ENCODE assay signal across 8 cellular contexts in the genomic region with DNA sequence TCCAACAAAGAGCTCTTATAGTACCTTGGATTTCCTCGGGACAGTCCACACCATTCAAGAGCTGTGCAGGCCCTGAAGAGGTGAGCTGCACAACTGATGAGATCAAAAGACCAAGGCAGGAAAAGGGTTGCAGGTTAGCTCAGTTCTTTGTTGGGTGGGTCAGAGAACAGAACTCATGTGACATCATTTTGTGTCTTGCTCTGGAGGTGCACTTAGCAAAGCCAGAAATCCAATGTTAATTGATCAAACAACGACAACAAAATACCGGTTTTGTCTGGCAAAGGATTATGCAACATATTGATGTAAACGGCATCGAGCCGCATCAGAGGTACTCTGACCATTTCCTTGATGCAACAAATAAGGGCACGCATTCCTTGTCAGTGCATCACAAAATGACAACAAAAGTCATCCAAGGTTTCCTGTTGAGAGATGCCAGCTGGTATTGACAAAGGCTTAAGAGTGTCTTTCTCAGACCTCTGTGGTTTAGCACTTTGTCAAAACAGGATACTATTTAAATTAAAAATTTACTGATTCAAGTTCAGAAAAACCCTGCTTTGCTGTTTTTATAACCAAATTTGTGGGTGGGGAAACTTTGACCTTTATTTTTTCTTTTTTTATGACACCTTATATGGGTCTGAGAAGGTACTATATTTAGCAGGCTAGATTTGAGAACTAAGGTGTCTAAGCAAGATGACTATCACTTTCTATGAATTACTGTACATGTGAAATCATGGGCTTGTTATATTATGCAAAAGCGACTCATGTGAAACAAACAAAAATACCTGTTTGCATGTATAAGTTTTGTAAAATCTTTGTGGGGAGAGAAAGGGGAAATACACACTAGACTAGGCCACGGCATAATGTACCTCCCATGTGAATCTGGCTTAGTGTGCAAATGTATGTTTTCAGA.
DNase-seq lines count a peak whose midpoint lies in the region; ATAC-seq and TF ChIP-seq lines count a peak whose summit lies in the region.

No MANE protein-coding gene starts in this region.

- H3K9me3 ChIP-seq in mammary epithelial cell (replicated peaks; ENCODE audit: insufficient read depth, low read length) = no peaks in the 10 kb centered on the region

- intact Hi-C loops in mammary epithelial cell (cut with micrococcal nuclease) = no loop called here

- no peak overlapping the region for H3K4me3 ChIP-seq in mammary epithelial cell (replicated peaks in 1 of 3; ENCODE audit: insufficient read depth in 1 of 3, low read depth in 2 of 3, low read length in 3 of 3)

- WGBS in mammary epithelial cell (ENCODE audit: low coverage, missing lambda C conversion rate) = 97% methylated on average over 9 of the region's 9 CpGs

- TF ChIP-seq CTCF in mammary epithelial cell (conservative IDR thresholded peaks at IDR 0.05 in 1 of 2, IDR thresholded peaks at IDR 0.05 in 1 of 2; ENCODE audit: extremely low read depth in 1 of 2, insufficient read depth in 1 of 2, low read depth in 1 of 2, low read length in 2 of 2) = no peak

- in situ Hi-C loops in mammary epithelial cell (cut with MboI; ENCODE audit: low sequenced_read_pairs in 2 of 2) = no loop called here

- H3K27me3 ChIP-seq in mammary epithelial cell (ENCODE audit: insufficient read depth, low read length) = no peaks in the 10 kb centered on the region

- no peaks in the 10 kb centered on the region for H3K79me2 ChIP-seq in mammary epithelial cell (ENCODE audit: insufficient read depth, low read length)

- H2AFZ ChIP-seq in mammary epithelial cell (ENCODE audit: low read depth, low read length) = no peak overlapping the region

- H3K27ac ChIP-seq in mammary epithelial cell (ENCODE audit: insufficient read depth, low read depth, low read length) = no peak overlapping the region

- no peaks in the 10 kb centered on the region for H3K36me3 ChIP-seq in mammary epithelial cell (ENCODE audit: insufficient read depth, low read length)

- dilution Hi-C loops in mammary epithelial cell (cut with HindIII; ENCODE audit: low sequenced_read_pairs) = no loop called here

- H3K4me2 ChIP-seq in mammary epithelial cell (ENCODE audit: insufficient read depth, low read depth, low read length) = no peak overlapping the region

- ATAC-seq in GM21423 (IDR thresholded peaks at IDR 0.05; ENCODE audit: unreplicated experiment) (peak; percentile 89), HG03575 (IDR thresholded peaks at IDR 0.05; ENCODE audit: extremely low read depth, insufficient number of reproducible peaks, low FRiP score, unreplicated experiment) (peak; percentile 97)

- no peak overlapping the region for H3K9ac ChIP-seq in mammary epithelial cell (ENCODE audit: insufficient read depth, low read length)

- BruUV-seq in mammary epithelial cell (replicated peaks; lab: Mats Ljungman, UMichigan) = no TSS peak

- CTCF ChIA-PET in mammary epithelial cell (lab: Charles Lee; ENCODE audit: low non-redundant PET) = no interaction called here

- H4K20me1 ChIP-seq in mammary epithelial cell (ENCODE audit: insufficient read depth, low read length) = no peaks in the 10 kb centered on the region

- DNase-seq in ELR (ENCODE audit: low read depth) (peak; percentile 69), mammary epithelial cell (peak; percentile 36), AG08395 (ENCODE audit: low spot score) (no peak), NCI-H446 (lab: John Stamatoyannopoulos, UW) (no peak), HuH-7 (ENCODE audit: low spot score) (no peak)
- no peak for DNase-seq in effector CD8-positive, alpha-beta T cell (lab: John Stamatoyannopoulos, UW)

- H3K4me1 ChIP-seq in mammary epithelial cell (ENCODE audit: insufficient read depth, low read length) = no peaks in the 10 kb centered on the region

Comparison
In these comparisons a context has a peak if more than half of its experiments do, and no peak if none do; other contexts are left out.
1. DNase-seq: peak in ELR (single experiment) and mammary epithelial cell (single experiment); none in AG08395 (single experiment), effector CD8-positive, alpha-beta T cell (single experiment), NCI-H446 (0 of 2) and HuH-7 (single experiment).